23 cellular contexts compared by ENCODE assay signal in the genomic region with DNA sequence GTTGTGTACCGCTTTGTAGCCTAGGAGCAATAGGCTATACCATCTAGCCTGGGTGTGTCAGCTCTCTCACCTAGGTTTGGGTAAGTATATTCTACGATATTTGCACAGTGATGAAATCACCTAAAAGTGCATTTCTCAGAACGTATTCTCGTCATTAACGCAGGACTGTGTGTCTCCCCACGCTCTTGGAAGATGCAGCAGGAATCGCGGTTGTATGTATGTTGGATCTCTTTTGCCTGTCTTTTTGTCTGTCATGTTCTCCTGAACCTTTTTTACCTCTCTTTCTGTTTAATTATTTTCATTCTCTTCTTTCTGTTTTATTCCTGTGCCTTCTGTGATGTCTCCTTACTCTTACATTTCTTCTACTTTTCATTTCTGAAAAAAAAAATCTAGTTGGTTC.
DNase-seq lines count a peak whose midpoint lies in the region; ATAC-seq, FAIRE-seq and TF ChIP-seq lines count a peak whose summit lies in the region.
"Had no signal": no experiment of that assay in that cellular context is flagged by ENCODE, and none has a peak within 500 bp of the region (broad histone marks: within the 10 kb centered on the region; RNA-seq: fewer than 3 reads in every experiment).

No MANE protein-coding gene starts in this region.

- H3K9me3 Mint-ChIP-seq in astrocyte (ENCODE audit: unreplicated experiment) = peaks cover 10% of the 10 kb centered on the region
- H3K9me3 Mint-ChIP-seq: CD4-positive, alpha-beta T cell had no signal

- no peak overlapping the region for H2AFZ ChIP-seq in astrocyte (ENCODE audit: low read depth, low read length)

- H3K27ac ChIP-seq in astrocyte (ENCODE audit: low read depth, low read length) = no peak overlapping the region
- H3K27ac ChIP-seq: 22Rv1; A549; BLaER1 treated with 17β-estradiol and CSF1 and Interleukin-3, amounts not matched to agents 10 nM and 100 nM; C4-2B had no signal

- peaks cover 3% of the 10 kb centered on the region for H3K4me1 Mint-ChIP-seq in astrocyte (ENCODE audit: low read depth, unreplicated experiment)
- H3K4me1 Mint-ChIP-seq: B cell had no signal

- H3K36me3 ChIP-seq in astrocyte (ENCODE audit: insufficient read depth, low read length) = no peaks in the 10 kb centered on the region

- H3K4me3 ChIP-seq in astrocyte (ENCODE audit: insufficient read depth, low read depth, low read length) = no peak overlapping the region
- H3K4me3 ChIP-seq: A549; BLaER1 treated with 17β-estradiol and CSF1 and Interleukin-3, amounts not matched to agents 10 nM and 100 nM; GM12878 had no signal

- peaks cover 6% of the 10 kb centered on the region for H3K4me1 ChIP-seq in astrocyte (ENCODE audit: insufficient read depth, low read length)
- H3K4me1 ChIP-seq: A549 had no signal

- ATAC-seq in omental fat pad (ENCODE audit: low FRiP score) = no peak
- ATAC-seq: A549; CD8-positive, alpha-beta T cell; GM12878 had no signal

- DNase-seq in CMK (ENCODE audit: low read depth) = peak; percentile 4
- no peak for DNase-seq in astrocyte (ENCODE audit: low read depth)
- peak; percentile 12 for DNase-seq in omental fat pad (ENCODE audit: low spot score)
- DNase-seq in COR-L47 (lab: John Stamatoyannopoulos, UW) = no peak
- DNase-seq in COLO829 (ENCODE audit: low spot score) = no peak
- DNase-seq: AML-193; CD8-positive, alpha-beta T cell; DMS 273 treated with DMSO at 0.1 percent for 48 hours; DMS153; DMS53; DMS79; DND-41; EL; GDM1 had no signal

- H3K4me3 Mint-ChIP-seq in astrocyte (ENCODE audit: unreplicated experiment) = no peak overlapping the region
- H3K4me3 Mint-ChIP-seq: B cell; CD4-positive, alpha-beta T cell; CD8-positive, alpha-beta T cell had no signal

- H3K27me3 Mint-ChIP-seq in astrocyte (ENCODE audit: low read depth, unreplicated experiment) = peaks cover 3% of the 10 kb centered on the region
- H3K27me3 Mint-ChIP-seq: CD4-positive, alpha-beta T cell had no signal

- H3K4me2 ChIP-seq in astrocyte (ENCODE audit: low read length) = no peak overlapping the region
- H3K4me2 ChIP-seq: A549; BLaER1 treated with 17β-estradiol and CSF1 and Interleukin-3, amounts not matched to agents 10 nM and 100 nM had no signal

- no peaks in the 10 kb centered on the region for H3K79me2 ChIP-seq in astrocyte (ENCODE audit: insufficient read depth, low read length)

- peaks cover 5% of the 10 kb centered on the region for H3K9me3 ChIP-seq in astrocyte (ENCODE audit: insufficient read depth, low read depth, low read length)

- TF ChIP-seq CTCF in astrocyte (IDR thresholded peaks at IDR 0.05; ENCODE audit: insufficient read depth, low read depth, low read length) (no peak), omental fat pad (IDR thresholded peaks at IDR 0.05) (no peak)

- H3K27me3 ChIP-seq in astrocyte (ENCODE audit: insufficient read depth, low read length) = no peaks in the 10 kb centered on the region
- H3K27me3 ChIP-seq: BLaER1 treated with 17β-estradiol and CSF1 and Interleukin-3, amounts not matched to agents 10 nM and 100 nM had no signal

- H3K36me3 Mint-ChIP-seq in astrocyte (ENCODE audit: low read depth, unreplicated experiment) = peaks cover 11% of the 10 kb centered on the region
- H3K36me3 Mint-ChIP-seq: CD8-positive, alpha-beta T cell had no signal

- no peaks in the 10 kb centered on the region for H4K20me1 ChIP-seq in astrocyte (ENCODE audit: insufficient read depth, low read length)

- no peak overlapping the region for H3K9ac ChIP-seq in astrocyte (ENCODE audit: low read length)
- H3K9ac ChIP-seq: BLaER1 treated with 17β-estradiol and CSF1 and Interleukin-3, amounts not matched to agents 10 nM and 100 nM had no signal

- H3K27ac Mint-ChIP-seq in astrocyte (ENCODE audit: unreplicated experiment) = no peak overlapping the region
- H3K27ac Mint-ChIP-seq: B cell; CD4-positive, alpha-beta T cell; CD8-positive, alpha-beta T cell had no signal

- peak; percentile 49 for FAIRE-seq in astrocyte (lab: Jason Lieb, UNC)
- FAIRE-seq: A549, GM12878, GM12892, GM18507 had no signal

Comparison
In these comparisons a context has a peak if more than half of its experiments do, and no peak if none do; other contexts are left out.
1. DNase-seq: peak in CMK (single experiment) and omental fat pad (single experiment); none in astrocyte (single experiment), COR-L47 (single experiment) and COLO829 (single experiment).